Comparison of ENCODE assay signal across 7 cellular contexts in genomic region chr11:62708423-62709261, GRCh38. TPM values are rescaled to one million over a fixed set of nuclear protein-coding genes. Genes with fewer than 3 reads are reported as not detected.
DNase-seq lines count a peak whose midpoint lies in the region; ATAC-seq and TF ChIP-seq lines count a peak whose summit lies in the region.

No MANE protein-coding gene starts in this region.

- no peaks in the 10 kb centered on the region for H3K27me3 Mint-ChIP-seq in central memory CD8-positive, alpha-beta T cell

- H3K36me3 Mint-ChIP-seq in central memory CD8-positive, alpha-beta T cell (ENCODE audit: insufficient read depth): peaks cover 29% of the 10 kb centered on the region

- DNase-seq in HFF-Myc (ENCODE audit: extremely low read depth, low read depth) (no peak), T-helper 22 cell (ENCODE audit: low read depth) (peak; percentile 23), suprapubic skin (ENCODE audit: low spot score in 2 of 2) (peak in 1 of 2 donors; percentile 78), dermis blood vessel endothelial cell (no peak), HEK293T (ENCODE audit: extremely low spot score) (no peak)
- DNase-seq in central memory CD8-positive, alpha-beta T cell (ENCODE audit: low spot score in 2 of 2): peak in 1 of 2 donors; percentile 29

- H3K27ac Mint-ChIP-seq in central memory CD8-positive, alpha-beta T cell (ENCODE audit: low read depth): peak overlapping the region; percentile 95

- H3K4me1 Mint-ChIP-seq in central memory CD8-positive, alpha-beta T cell: peaks cover 45% of the 10 kb centered on the region

- CTCF ChIA-PET in HEK293T (lab: Yijun Ruan, JAX): no interaction called here

- peak overlapping the region; percentile 46 for H3K4me3 ChIP-seq in HFF-Myc (replicated peaks; ENCODE audit: low read depth, low read length)
- H3K4me3 ChIP-seq in mononuclear cell (ENCODE audit: low read length): peak overlapping the region; percentile 67
- peak overlapping the region; percentile 67 for H3K4me3 ChIP-seq in suprapubic skin

- H3K9me3 Mint-ChIP-seq in central memory CD8-positive, alpha-beta T cell: no peaks in the 10 kb centered on the region

- H3K4me1 ChIP-seq in mononuclear cell (ENCODE audit: insufficient read depth, low read length) (peaks cover 66% of the 10 kb centered on the region), suprapubic skin (peaks cover 46% of the 10 kb centered on the region)

- no peak for TF ChIP-seq CTCF in HFF-Myc (IDR thresholded peaks at IDR 0.05; ENCODE audit: low read depth, low read length, missing control alignments)
- no peak for TF ChIP-seq CTCF in suprapubic skin (IDR thresholded peaks at IDR 0.05)

- peak overlapping the region; percentile 92 for H3K27ac ChIP-seq in suprapubic skin

- peaks cover 30% of the 10 kb centered on the region for H3K36me3 ChIP-seq in suprapubic skin

- POLR2A ChIA-PET in HEK293T (lab: Yijun Ruan, JAX): interaction anchor here (0.8 to 6.6 kb wide), 10 partner anchors 17 to 135 kb away, joined by 3 to 65 read pairs (median 4); partner anchors contain the start of genes B3GAT3, EEF1G, HNRNPUL2 and MTA2

- no peak for TF ChIP-seq EP300 in suprapubic skin (IDR thresholded peaks at IDR 0.05)

- H3K4me3 Mint-ChIP-seq in central memory CD8-positive, alpha-beta T cell: peak overlapping the region; percentile 90

- no peaks in the 10 kb centered on the region for H3K27me3 ChIP-seq in mononuclear cell (ENCODE audit: insufficient read depth, low read length)
- no peaks in the 10 kb centered on the region for H3K27me3 ChIP-seq in suprapubic skin

- WGBS in suprapubic skin: 35% methylated on average over 11 of the region's 12 CpGs

- no peaks in the 10 kb centered on the region for H3K9me3 ChIP-seq in mononuclear cell (ENCODE audit: low read depth, low read length)
- H3K9me3 ChIP-seq in suprapubic skin: no peaks in the 10 kb centered on the region

- TF ChIP-seq POLR2A in suprapubic skin (IDR thresholded peaks at IDR 0.05): no peak

- peak; percentile 25 for ATAC-seq in central memory CD8-positive, alpha-beta T cell (replicated peaks; ENCODE audit: extremely low read depth, poor library complexity, severe bottlenecking)

TF ChIP-seq in HEK293T, 16 proteins besides CTCF, POLR2A, EP300 and RAD21:
- no peak for TF ChIP-seq PKNOX1 (IDR thresholded peaks at IDR 0.05)

RNA-seq across cellular contexts. Expression of gene GNG3, which starts 1.2 kb away (rescaled TPM):
- total RNA-seq in mononuclear cell: not detected
- total RNA-seq in suprapubic skin: under 1 TPM in 1 of 4 donors, not detected in 3; 0.68 TPM
- total RNA-seq in dermis blood vessel endothelial cell: not detected in 2 replicates

RNA-seq across cellular contexts. Expression of gene BSCL2, which starts 1.4 kb away (rescaled TPM):
- 14.9 TPM for total RNA-seq in mononuclear cell
- 10 to 100 TPM; 28.9 to 76.3 (median 59.3) TPM for total RNA-seq in suprapubic skin
- 19.4 and 38.6 TPM in 2 replicates for total RNA-seq in dermis blood vessel endothelial cell

RNA-seq across cellular contexts. Expression of gene HNRNPUL2, which starts 18.6 kb away (rescaled TPM):
- total RNA-seq in mononuclear cell: 13.3 TPM
- 10 to 100 TPM; 21.1 to 51.5 (median 33.6) TPM for total RNA-seq in suprapubic skin
- 6.5 and 11.1 TPM in 2 replicates for total RNA-seq in dermis blood vessel endothelial cell

RNA-seq across cellular contexts. Expression of gene LRRN4CL, which starts 19.3 kb away (rescaled TPM):
- total RNA-seq in mononuclear cell (not detected), suprapubic skin (1 to 10 TPM; 3.3 to 7.6 (median 5.9) TPM), dermis blood vessel endothelial cell (0.34 and 0.51 TPM in 2 replicates)

RNA-seq across cellular contexts. Expression of gene TTC9C, which starts 19.6 kb away (rescaled TPM):
- total RNA-seq in mononuclear cell (7.5 TPM), suprapubic skin (10 to 100 TPM; 16.3 to 42.3 (median 31.7) TPM), dermis blood vessel endothelial cell (28.9 and 30.0 TPM in 2 replicates)
